In the genomic region with DNA sequence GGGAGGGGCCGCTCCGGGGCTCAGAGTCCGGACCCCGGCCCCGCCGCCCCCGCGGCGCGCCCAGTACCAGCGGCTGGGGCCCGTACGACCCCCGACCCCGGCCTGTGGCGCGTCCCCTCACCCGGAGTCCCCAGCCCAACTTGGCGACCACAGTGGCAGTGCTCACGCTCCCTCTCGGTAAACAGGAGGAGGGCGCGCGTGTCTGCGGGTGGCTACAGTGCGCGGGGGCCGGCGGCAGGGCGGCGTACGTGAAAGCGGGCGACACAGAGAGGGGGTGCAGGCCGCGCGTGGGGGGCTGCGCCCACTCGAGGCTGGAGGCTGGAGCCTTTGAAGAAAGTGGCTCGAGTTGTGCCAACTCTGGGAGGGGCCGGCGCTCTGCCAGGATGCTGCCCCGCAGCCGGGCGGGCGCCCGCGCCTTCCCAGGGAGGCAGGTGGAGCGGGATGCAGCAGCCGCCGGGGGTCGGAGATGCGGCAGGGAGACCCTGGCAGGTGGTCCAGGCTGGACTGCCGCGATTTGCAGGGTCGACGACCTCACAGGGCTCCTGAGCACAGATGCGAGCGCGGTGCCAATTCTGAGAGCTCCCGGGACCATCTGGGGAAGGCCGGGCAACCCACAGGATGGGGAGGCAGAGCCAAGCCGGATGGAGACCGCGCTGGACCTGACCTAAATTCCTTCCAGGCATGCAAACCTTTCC, we compare ENCODE assay signal across 8 cellular contexts. TPM values are rescaled to one million over a fixed set of nuclear protein-coding genes. Genes with fewer than 3 reads are reported as not detected.
DNase-seq lines count a peak whose midpoint lies in the region; ATAC-seq and TF ChIP-seq lines count a peak whose summit lies in the region.

No MANE protein-coding gene starts in this region.

- ATAC-seq in GM21423 (IDR thresholded peaks at IDR 0.05; ENCODE audit: unreplicated experiment) (peak; percentile 11), HG02759 (IDR thresholded peaks at IDR 0.05; ENCODE audit: unreplicated experiment) (no peak)

- no peak overlapping the region for H3K27ac Mint-ChIP-seq in nephron
- H3K27ac Mint-ChIP-seq in activated T-helper 2 cell treated with anti-CD3 and anti-CD28 coated beads, Interferon-gamma antibody, Interleukin-2, Interleukin-4, amounts not matched to agents 10 μg/mL and 5 μg/mL and 100 μg/mL, durations not matched to agents 14 hours and 24 hours and 36 hours: no peak overlapping the region

- no peaks in the 10 kb centered on the region for H3K9me3 Mint-ChIP-seq in nephron
- H3K9me3 Mint-ChIP-seq in activated T-helper 2 cell treated with anti-CD3 and anti-CD28 coated beads, Interferon-gamma antibody, Interleukin-2, Interleukin-4, amounts not matched to agents 10 μg/mL and 5 μg/mL and 100 μg/mL, durations not matched to agents 14 hours and 24 hours and 36 hours: no peaks in the 10 kb centered on the region

- no peaks in the 10 kb centered on the region for H3K36me3 Mint-ChIP-seq in nephron (ENCODE audit: low read depth)
- H3K36me3 Mint-ChIP-seq in activated T-helper 2 cell treated with anti-CD3 and anti-CD28 coated beads, Interferon-gamma antibody, Interleukin-2, Interleukin-4, amounts not matched to agents 10 μg/mL and 5 μg/mL and 100 μg/mL, durations not matched to agents 14 hours and 24 hours and 36 hours (ENCODE audit: low read depth): no peaks in the 10 kb centered on the region

- intact Hi-C loops in activated T-helper 2 cell treated with anti-CD3 and anti-CD28 coated beads, Interferon-gamma antibody, Interleukin-2, Interleukin-4, amounts not matched to agents 10 μg/mL and 5 μg/mL and 100 μg/mL, durations not matched to agents 14 hours and 24 hours and 36 hours (cut with micrococcal nuclease): loop anchor here (1.0 to 5.0 kb wide), 2 partner anchors 85 to 104 kb away; no protein-coding TSS in a partner anchor

- no peaks in the 10 kb centered on the region for H3K4me1 Mint-ChIP-seq in nephron
- H3K4me1 Mint-ChIP-seq in activated T-helper 2 cell treated with anti-CD3 and anti-CD28 coated beads, Interferon-gamma antibody, Interleukin-2, Interleukin-4, amounts not matched to agents 10 μg/mL and 5 μg/mL and 100 μg/mL, durations not matched to agents 14 hours and 24 hours and 36 hours (ENCODE audit: low read depth): no peaks in the 10 kb centered on the region

- peak overlapping the region; percentile 58 for H3K4me3 ChIP-seq in WI38 (ENCODE audit: low read depth, low read length)
- peak overlapping the region; percentile 41 for H3K4me3 ChIP-seq in fibroblast of mammary gland (ENCODE audit: control insufficient read depth, low read depth, low read length)

- peak overlapping the region; percentile 47 to 71 (median 54) for H3K4me3 Mint-ChIP-seq in nephron
- H3K4me3 Mint-ChIP-seq in activated T-helper 2 cell treated with anti-CD3 and anti-CD28 coated beads, Interferon-gamma antibody, Interleukin-2, Interleukin-4, amounts not matched to agents 10 μg/mL and 5 μg/mL and 100 μg/mL, durations not matched to agents 14 hours and 24 hours and 36 hours (ENCODE audit: low read depth): no peak overlapping the region

- TF ChIP-seq CTCF in WI38 (IDR thresholded peaks at IDR 0.05; ENCODE audit: low read depth, low read length) (no peak), fibroblast of mammary gland (conservative IDR thresholded peaks at IDR 0.05; ENCODE audit: control insufficient read depth, insufficient read depth, low read depth, low read length) (no peak), nephron (IDR thresholded peaks at IDR 0.05; ENCODE audit: unreplicated experiment in 3 of 3) (no peak)

- peaks cover 33% of the 10 kb centered on the region for H3K27me3 Mint-ChIP-seq in nephron (ENCODE audit: low read depth)
- H3K27me3 Mint-ChIP-seq in activated T-helper 2 cell treated with anti-CD3 and anti-CD28 coated beads, Interferon-gamma antibody, Interleukin-2, Interleukin-4, amounts not matched to agents 10 μg/mL and 5 μg/mL and 100 μg/mL, durations not matched to agents 14 hours and 24 hours and 36 hours (ENCODE audit: low read depth): peaks cover 40% of the 10 kb centered on the region

- DNase-seq in fibroblast of mammary gland (ENCODE audit: low read depth): peak; percentile 71
- DNase-seq in ecto neural progenitor cell (ENCODE audit: low spot score): no peak
- DNase-seq in activated T-helper 2 cell treated with anti-CD3 and anti-CD28 coated beads, Interferon-gamma antibody, Interleukin-2, Interleukin-4, amounts not matched to agents 10 μg/mL and 5 μg/mL and 100 μg/mL, durations not matched to agents 14 hours and 24 hours and 36 hours (ENCODE audit: low spot score): no peak
- no peak for DNase-seq in inferior parietal cortex (ENCODE audit: extremely low spot score)

RNA-seq across cellular contexts. Expression of a gene that starts 0.7 kb away (rescaled TPM):
- total RNA-seq in activated T-helper 2 cell treated with anti-CD3 and anti-CD28 coated beads, Interferon-gamma antibody, Interleukin-2, Interleukin-4, amounts not matched to agents 10 μg/mL and 5 μg/mL and 100 μg/mL, durations not matched to agents 14 hours and 24 hours and 36 hours: 16.8 and 17.0 TPM in 2 replicates

RNA-seq across cellular contexts. Expression of a gene that starts 14.8 kb away (rescaled TPM):
- not detected in 2 replicates for total RNA-seq in activated T-helper 2 cell treated with anti-CD3 and anti-CD28 coated beads, Interferon-gamma antibody, Interleukin-2, Interleukin-4, amounts not matched to agents 10 μg/mL and 5 μg/mL and 100 μg/mL, durations not matched to agents 14 hours and 24 hours and 36 hours
